Comparison of ENCODE assay signal across 1 cellular context in the genomic region with DNA sequence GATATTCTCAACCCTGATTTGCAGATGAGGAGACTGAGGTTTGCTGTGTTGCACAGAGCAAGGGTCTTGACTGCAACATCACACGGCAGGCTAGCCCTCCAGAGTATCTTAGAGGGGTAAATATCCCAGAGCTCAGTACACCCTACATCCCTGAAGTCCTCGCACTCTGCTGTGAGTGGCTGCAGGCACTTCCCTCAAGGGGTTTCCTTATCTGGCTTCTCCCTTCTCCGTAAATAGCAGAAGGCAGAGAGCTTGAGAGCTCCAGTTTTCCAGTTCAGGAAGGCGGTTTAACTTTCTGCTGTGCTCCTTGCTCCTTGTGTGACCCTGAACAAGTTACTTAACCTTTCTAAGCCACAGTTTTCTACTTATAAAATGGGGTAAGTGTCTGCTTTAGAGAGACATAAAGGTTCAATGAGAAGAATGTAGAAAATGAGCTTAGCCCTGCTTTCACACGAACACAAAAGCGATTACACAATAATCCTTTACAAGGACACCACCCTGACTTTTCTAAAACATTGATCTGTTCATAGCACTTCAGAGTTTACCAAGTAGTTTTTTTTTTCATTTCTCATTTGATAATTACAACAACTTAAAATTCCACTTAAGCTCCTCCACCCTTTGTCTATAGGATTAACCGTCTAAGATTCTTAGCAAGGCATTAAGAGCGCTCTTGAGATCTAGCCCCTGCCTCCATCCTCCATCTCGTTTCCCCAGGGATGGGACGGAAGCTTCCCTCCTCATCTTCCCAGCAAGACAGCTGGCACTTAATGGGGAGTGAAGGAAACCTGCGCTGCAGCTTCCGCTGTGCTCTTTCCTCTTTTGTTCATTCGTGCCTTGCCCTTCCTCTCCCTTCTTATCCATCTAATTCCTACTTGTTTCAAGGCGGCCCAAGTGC.
TF ChIP-seq lines count a peak whose summit lies in the region.

No MANE protein-coding gene starts in this region.

TF ChIP-seq in GM23338, 12 proteins besides CTCF, POLR2A, EP300 and RAD21 (continued from another document):
- TF ChIP-seq, protein P1, sequence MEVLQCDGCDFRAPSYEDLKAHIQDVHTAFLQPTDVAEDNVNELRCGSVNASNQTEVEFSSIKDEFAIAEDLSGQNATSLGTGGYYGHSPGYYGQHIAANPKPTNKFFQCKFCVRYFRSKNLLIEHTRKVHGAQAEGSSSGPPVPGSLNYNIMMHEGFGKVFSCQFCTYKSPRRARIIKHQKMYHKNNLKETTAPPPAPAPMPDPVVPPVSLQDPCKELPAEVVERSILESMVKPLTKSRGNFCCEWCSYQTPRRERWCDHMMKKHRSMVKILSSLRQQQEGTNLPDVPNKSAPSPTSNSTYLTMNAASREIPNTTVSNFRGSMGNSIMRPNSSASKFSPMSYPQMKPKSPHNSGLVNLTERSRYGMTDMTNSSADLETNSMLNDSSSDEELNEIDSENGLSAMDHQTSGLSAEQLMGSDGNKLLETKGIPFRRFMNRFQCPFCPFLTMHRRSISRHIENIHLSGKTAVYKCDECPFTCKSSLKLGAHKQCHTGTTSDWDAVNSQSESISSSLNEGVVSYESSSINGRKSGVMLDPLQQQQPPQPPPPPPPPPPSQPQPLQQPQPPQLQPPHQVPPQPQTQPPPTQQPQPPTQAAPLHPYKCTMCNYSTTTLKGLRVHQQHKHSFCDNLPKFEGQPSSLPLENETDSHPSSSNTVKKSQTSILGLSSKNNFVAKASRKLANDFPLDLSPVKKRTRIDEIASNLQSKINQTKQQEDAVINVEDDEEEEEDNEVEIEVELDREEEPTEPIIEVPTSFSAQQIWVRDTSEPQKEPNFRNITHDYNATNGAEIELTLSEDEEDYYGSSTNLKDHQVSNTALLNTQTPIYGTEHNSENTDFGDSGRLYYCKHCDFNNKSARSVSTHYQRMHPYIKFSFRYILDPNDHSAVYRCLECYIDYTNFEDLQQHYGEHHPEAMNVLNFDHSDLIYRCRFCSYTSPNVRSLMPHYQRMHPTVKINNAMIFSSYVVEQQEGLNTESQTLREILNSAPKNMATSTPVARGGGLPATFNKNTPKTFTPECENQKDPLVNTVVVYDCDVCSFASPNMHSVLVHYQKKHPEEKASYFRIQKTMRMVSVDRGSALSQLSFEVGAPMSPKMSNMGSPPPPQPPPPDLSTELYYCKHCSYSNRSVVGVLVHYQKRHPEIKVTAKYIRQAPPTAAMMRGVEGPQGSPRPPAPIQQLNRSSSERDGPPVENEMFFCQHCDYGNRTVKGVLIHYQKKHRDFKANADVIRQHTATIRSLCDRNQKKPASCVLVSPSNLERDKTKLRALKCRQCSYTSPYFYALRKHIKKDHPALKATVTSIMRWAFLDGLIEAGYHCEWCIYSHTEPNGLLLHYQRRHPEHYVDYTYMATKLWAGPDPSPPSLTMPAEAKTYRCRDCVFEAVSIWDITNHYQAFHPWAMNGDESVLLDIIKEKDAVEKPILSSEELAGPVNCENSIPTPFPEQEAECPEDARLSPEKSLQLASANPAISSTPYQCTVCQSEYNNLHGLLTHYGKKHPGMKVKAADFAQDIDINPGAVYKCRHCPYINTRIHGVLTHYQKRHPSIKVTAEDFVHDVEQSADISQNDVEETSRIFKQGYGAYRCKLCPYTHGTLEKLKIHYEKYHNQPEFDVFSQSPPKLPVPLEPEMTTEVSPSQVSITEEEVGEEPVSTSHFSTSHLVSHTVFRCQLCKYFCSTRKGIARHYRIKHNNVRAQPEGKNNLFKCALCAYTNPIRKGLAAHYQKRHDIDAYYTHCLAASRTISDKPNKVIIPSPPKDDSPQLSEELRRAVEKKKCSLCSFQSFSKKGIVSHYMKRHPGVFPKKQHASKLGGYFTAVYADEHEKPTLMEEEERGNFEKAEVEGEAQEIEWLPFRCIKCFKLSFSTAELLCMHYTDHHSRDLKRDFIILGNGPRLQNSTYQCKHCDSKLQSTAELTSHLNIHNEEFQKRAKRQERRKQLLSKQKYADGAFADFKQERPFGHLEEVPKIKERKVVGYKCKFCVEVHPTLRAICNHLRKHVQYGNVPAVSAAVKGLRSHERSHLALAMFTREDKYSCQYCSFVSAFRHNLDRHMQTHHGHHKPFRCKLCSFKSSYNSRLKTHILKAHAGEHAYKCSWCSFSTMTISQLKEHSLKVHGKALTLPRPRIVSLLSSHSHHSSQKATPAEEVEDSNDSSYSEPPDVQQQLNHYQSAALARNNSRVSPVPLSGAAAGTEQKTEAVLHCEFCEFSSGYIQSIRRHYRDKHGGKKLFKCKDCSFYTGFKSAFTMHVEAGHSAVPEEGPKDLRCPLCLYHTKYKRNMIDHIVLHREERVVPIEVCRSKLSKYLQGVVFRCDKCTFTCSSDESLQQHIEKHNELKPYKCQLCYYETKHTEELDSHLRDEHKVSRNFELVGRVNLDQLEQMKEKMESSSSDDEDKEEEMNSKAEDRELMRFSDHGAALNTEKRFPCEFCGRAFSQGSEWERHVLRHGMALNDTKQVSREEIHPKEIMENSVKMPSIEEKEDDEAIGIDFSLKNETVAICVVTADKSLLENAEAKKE (CRISPR knock-in tag; IDR thresholded peaks at IDR 0.05), result no peak
- no peak for TF ChIP-seq ZNF331 (CRISPR knock-in tag; IDR thresholded peaks at IDR 0.05; ENCODE audit: low read depth)
- TF ChIP-seq, protein P2, sequence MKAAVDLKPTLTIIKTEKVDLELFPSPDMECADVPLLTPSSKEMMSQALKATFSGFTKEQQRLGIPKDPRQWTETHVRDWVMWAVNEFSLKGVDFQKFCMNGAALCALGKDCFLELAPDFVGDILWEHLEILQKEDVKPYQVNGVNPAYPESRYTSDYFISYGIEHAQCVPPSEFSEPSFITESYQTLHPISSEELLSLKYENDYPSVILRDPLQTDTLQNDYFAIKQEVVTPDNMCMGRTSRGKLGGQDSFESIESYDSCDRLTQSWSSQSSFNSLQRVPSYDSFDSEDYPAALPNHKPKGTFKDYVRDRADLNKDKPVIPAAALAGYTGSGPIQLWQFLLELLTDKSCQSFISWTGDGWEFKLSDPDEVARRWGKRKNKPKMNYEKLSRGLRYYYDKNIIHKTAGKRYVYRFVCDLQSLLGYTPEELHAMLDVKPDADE (IDR thresholded peaks at IDR 0.05), result no peak
